2 cellular contexts compared by ENCODE assay signal in genomic region chr16:69954241-69954640, GRCh38. TPM values are rescaled to one million over a fixed set of nuclear protein-coding genes. Genes with fewer than 3 reads are reported as not detected.
"Had no signal": no experiment of that assay in that cellular context is flagged by ENCODE, and none has a peak within 500 bp of the region (broad histone marks: within the 10 kb centered on the region; RNA-seq: fewer than 3 reads in every experiment).

No MANE protein-coding gene starts in this region.

RNA-seq across cellular contexts. Expression of gene CLEC18A, which starts 3.1 kb away (rescaled TPM):
- total RNA-seq: occipital lobe had no signal
- polyA plus RNA-seq: naive thymus-derived CD4-positive, alpha-beta T cell had no signal
